8 cellular contexts compared by ENCODE assay signal in the genomic region with DNA sequence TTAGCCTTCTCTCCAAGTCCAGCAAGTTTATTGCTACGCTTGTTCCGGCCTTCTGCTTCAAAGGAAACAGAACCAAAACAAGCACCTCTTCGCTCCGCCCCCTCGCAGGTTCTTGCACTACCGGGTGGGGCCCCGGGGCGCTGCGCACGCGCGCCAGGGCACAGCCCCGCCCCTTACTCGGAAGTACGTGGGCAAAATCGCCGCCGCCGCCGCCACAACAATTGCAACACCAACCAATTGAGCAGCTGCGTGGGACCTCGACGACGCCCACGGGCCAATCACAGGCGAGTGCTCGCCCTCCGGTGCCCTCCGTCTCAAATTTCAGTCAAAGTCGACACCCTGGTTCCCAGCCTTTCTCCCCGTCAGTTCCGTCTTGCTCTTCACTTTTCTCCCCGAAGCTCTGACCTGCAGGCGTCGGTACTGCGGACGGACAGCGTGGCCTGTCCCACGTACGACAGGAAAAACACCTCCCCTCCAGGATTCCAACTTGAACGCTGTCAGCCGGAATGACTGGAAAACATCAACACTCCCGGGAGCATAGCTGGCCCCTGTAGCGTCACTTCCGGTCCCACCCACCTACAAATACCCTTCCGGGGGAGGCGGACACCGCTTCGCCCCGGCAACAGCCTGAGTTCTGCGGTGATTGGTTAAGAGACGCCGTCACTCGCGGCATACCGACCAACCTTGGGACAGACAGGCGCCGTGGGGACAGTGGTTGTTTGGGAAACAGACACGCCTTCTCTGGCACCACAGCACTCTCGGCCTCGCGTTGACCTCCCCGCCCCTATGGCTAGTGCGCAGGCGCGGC. TPM values are rescaled to one million over a fixed set of nuclear protein-coding genes. Genes with fewer than 3 reads are reported as not detected.
DNase-seq lines count a peak whose midpoint lies in the region; ATAC-seq and TF ChIP-seq lines count a peak whose summit lies in the region.

No MANE protein-coding gene starts in this region.

- peak overlapping the region; percentile 100 for H3K27ac Mint-ChIP-seq in activated naive CD8-positive, alpha-beta T cell treated with anti-CD3 and anti-CD28 coated beads for 36 hours
- peak overlapping the region; percentile 100 for H3K27ac Mint-ChIP-seq in glutamatergic neuron (ENCODE audit: unreplicated experiment)

- ATAC-seq in HG02642 (IDR thresholded peaks at IDR 0.05; ENCODE audit: poor library complexity, unreplicated experiment) (peak; percentile 88), thoracic aorta (ENCODE audit: insufficient number of reproducible peaks, low FRiP score, low read depth) (peak; percentile 83)

- TF ChIP-seq CTCF in GM10266 (IDR thresholded peaks at IDR 0.05; ENCODE audit: control insufficient read depth, insufficient read depth, low read depth, missing control alignments) (no peak), glutamatergic neuron (IDR thresholded peaks at IDR 0.05; ENCODE audit: partially characterized antibody, unreplicated experiment) (no peak), osteoblast (IDR thresholded peaks at IDR 0.05; ENCODE audit: extremely low read depth, low read depth, low read length) (no peak), thoracic aorta (IDR thresholded peaks at IDR 0.05) (no peak)

- peak overlapping the region; percentile 99 for H3K4me3 Mint-ChIP-seq in activated naive CD8-positive, alpha-beta T cell treated with anti-CD3 and anti-CD28 coated beads for 36 hours
- peak overlapping the region; percentile 100 for H3K4me3 Mint-ChIP-seq in glutamatergic neuron (ENCODE audit: unreplicated experiment)

- peaks cover 42% of the 10 kb centered on the region for H3K79me2 ChIP-seq in osteoblast (ENCODE audit: insufficient read depth, low read length)

- peak overlapping the region; percentile 85 for H3K4me2 ChIP-seq in osteoblast (ENCODE audit: insufficient read depth, low read length)

- H3K4me1 Mint-ChIP-seq in activated naive CD8-positive, alpha-beta T cell treated with anti-CD3 and anti-CD28 coated beads for 36 hours: peaks cover 38% of the 10 kb centered on the region
- H3K4me1 Mint-ChIP-seq in glutamatergic neuron (ENCODE audit: low read depth, unreplicated experiment): peaks cover 7% of the 10 kb centered on the region

- H3K36me3 ChIP-seq in osteoblast (ENCODE audit: insufficient read depth, low read length) (peaks cover 17% of the 10 kb centered on the region), thoracic aorta (peaks cover 3% of the 10 kb centered on the region)

- DNase-seq in GM10266 (ENCODE audit: extremely low spot score) (peak; percentile 91), NCI-H1105 (lab: John Stamatoyannopoulos, UW) (peak; percentile 92), SKM-1 (lab: John Stamatoyannopoulos, UW; ENCODE audit: unreplicated experiment) (peak; percentile 80), glutamatergic neuron (peak; percentile 86), osteoblast (ENCODE audit: insufficient read length, low spot score, missing footprints) (peak; percentile 98), thoracic aorta (ENCODE audit: low spot score) (peak; percentile 79)
- DNase-seq in activated naive CD8-positive, alpha-beta T cell treated with anti-CD3 and anti-CD28 coated beads for 36 hours: peak; percentile 92

- peaks cover 18% of the 10 kb centered on the region for H3K4me1 ChIP-seq in osteoblast (ENCODE audit: insufficient read depth, low read length)
- H3K4me1 ChIP-seq in thoracic aorta (ENCODE audit: control insufficient read depth in 1 of 2, low read depth in 2 of 2): peaks cover 15 to 35% of the 10 kb centered on the region in 2 donors

- no peaks in the 10 kb centered on the region for H3K9me3 Mint-ChIP-seq in activated naive CD8-positive, alpha-beta T cell treated with anti-CD3 and anti-CD28 coated beads for 36 hours
- H3K9me3 Mint-ChIP-seq in glutamatergic neuron (ENCODE audit: unreplicated experiment): peaks cover 6% of the 10 kb centered on the region

- H2AFZ ChIP-seq in osteoblast (ENCODE audit: low read length): peak overlapping the region; percentile 63

- H4K20me1 ChIP-seq in osteoblast (ENCODE audit: insufficient read depth, low read length): peaks cover 24% of the 10 kb centered on the region

- peaks cover 25% of the 10 kb centered on the region for H3K36me3 Mint-ChIP-seq in activated naive CD8-positive, alpha-beta T cell treated with anti-CD3 and anti-CD28 coated beads for 36 hours
- no peaks in the 10 kb centered on the region for H3K36me3 Mint-ChIP-seq in glutamatergic neuron (ENCODE audit: unreplicated experiment)

- peak overlapping the region; percentile 100 for H3K27ac ChIP-seq in osteoblast (ENCODE audit: low read depth, low read length)
- peak overlapping the region; percentile 90 to 96 for H3K27ac ChIP-seq in thoracic aorta

- H3K4me3 ChIP-seq in osteoblast (ENCODE audit: insufficient read depth, low read length): peak overlapping the region; percentile 79
- H3K4me3 ChIP-seq in thoracic aorta: peak overlapping the region; percentile 77

- H3K9me3 ChIP-seq in osteoblast (ENCODE audit: low read depth, low read length) (no peaks in the 10 kb centered on the region), thoracic aorta (no peaks in the 10 kb centered on the region)

- H3K27me3 ChIP-seq in osteoblast (ENCODE audit: insufficient read depth, low read length): no peaks in the 10 kb centered on the region
- H3K27me3 ChIP-seq in thoracic aorta (replicated peaks; ENCODE audit: insufficient read depth): no peaks in the 10 kb centered on the region

- no peaks in the 10 kb centered on the region for H3K27me3 Mint-ChIP-seq in activated naive CD8-positive, alpha-beta T cell treated with anti-CD3 and anti-CD28 coated beads for 36 hours
- peaks cover 8% of the 10 kb centered on the region for H3K27me3 Mint-ChIP-seq in glutamatergic neuron (ENCODE audit: unreplicated experiment)

RNA-seq across cellular contexts. Expression of a gene that starts 0.6 kb away (rescaled TPM):
- 10 to 100 TPM; 57.3 to 59.5 TPM for total RNA-seq in activated naive CD8-positive, alpha-beta T cell treated with anti-CD3 and anti-CD28 coated beads for 36 hours
- total RNA-seq in glutamatergic neuron (ENCODE audit: unreplicated experiment) (68.3 TPM), osteoblast (31.2 and 33.7 TPM in 2 replicates), thoracic aorta (10 to 100 TPM; 28.4 to 40.5 TPM)

RNA-seq across cellular contexts. Expression of a gene that starts 13.6 kb away (rescaled TPM):
- 1 to 10 TPM; 1.2 to 1.3 TPM for total RNA-seq in activated naive CD8-positive, alpha-beta T cell treated with anti-CD3 and anti-CD28 coated beads for 36 hours
- total RNA-seq in glutamatergic neuron (ENCODE audit: unreplicated experiment) (7.2 TPM), osteoblast (0.29 and 0.36 TPM in 2 replicates), thoracic aorta (1 to 10 TPM; 3.8 to 5.0 TPM)

RNA-seq across cellular contexts. Expression of a gene that starts 39.2 kb away (rescaled TPM):
- 100 to 1,000 TPM; 213 to 219 TPM for total RNA-seq in activated naive CD8-positive, alpha-beta T cell treated with anti-CD3 and anti-CD28 coated beads for 36 hours
- total RNA-seq in glutamatergic neuron (ENCODE audit: unreplicated experiment): 16.5 TPM
- 4.3 and 4.7 TPM in 2 replicates for total RNA-seq in osteoblast
- 10 to 100 TPM; 14.8 to 21.9 TPM for total RNA-seq in thoracic aorta

RNA-seq across cellular contexts. Expression of a gene that starts 44.0 kb away (rescaled TPM):
- 10 to 100 TPM; 53.7 to 54.3 TPM for total RNA-seq in activated naive CD8-positive, alpha-beta T cell treated with anti-CD3 and anti-CD28 coated beads for 36 hours
- 129 TPM for total RNA-seq in glutamatergic neuron (ENCODE audit: unreplicated experiment)
- total RNA-seq in osteoblast: 14.4 and 15.6 TPM in 2 replicates
- 10 to 100 TPM; 29.8 to 36.6 TPM for total RNA-seq in thoracic aorta

RNA-seq across cellular contexts. Expression of a gene that starts 46.6 kb away (rescaled TPM):
- total RNA-seq in activated naive CD8-positive, alpha-beta T cell treated with anti-CD3 and anti-CD28 coated beads for 36 hours: 10 to 100 TPM; 20.8 to 24.0 TPM
- total RNA-seq in glutamatergic neuron (ENCODE audit: unreplicated experiment) (22.1 TPM), osteoblast (15.3 and 15.6 TPM in 2 replicates), thoracic aorta (10 to 100 TPM; 12.8 to 30.7 TPM)

Comparison
In these comparisons a context has a peak if more than half of its experiments do, and no peak if none do; other contexts are left out.
1. Peak in every context shown above with its lines: DNase-seq, ATAC-seq, H3K4me3 ChIP-seq and H3K27ac ChIP-seq.
2. RNA of a gene that starts 39.2 kb away (total RNA-seq): 213 to 219 TPM in activated naive CD8-positive, alpha-beta T cell treated with anti-CD3 and anti-CD28 coated beads for 36 hours; 14.8 to 21.9 TPM in thoracic aorta, 16.5 TPM in glutamatergic neuron (single experiment) and 4.3 to 4.7 TPM in osteoblast; every median in the first group is over 4 times any median in the second.